Comparison of ENCODE assay signal across 17 cellular contexts in genomic region chr3:100730524-100730923, GRCh38. TPM values are rescaled to one million over a fixed set of nuclear protein-coding genes. Genes with fewer than 3 reads are reported as not detected.
DNase-seq lines count a peak whose midpoint lies in the region; ATAC-seq and TF ChIP-seq lines count a peak whose summit lies in the region.
"Had no signal": no experiment of that assay in that cellular context is flagged by ENCODE, and none has a peak within 500 bp of the region (broad histone marks: within the 10 kb centered on the region; RNA-seq: fewer than 3 reads in every experiment).

No MANE protein-coding gene starts in this region.

- H2AFZ ChIP-seq in smooth muscle cell (ENCODE audit: low read depth), result no peak overlapping the region

- POLR2A ChIA-PET in HEK293 (lab: Yijun Ruan, JAX), result no interaction called here
- POLR2A ChIA-PET in CD4-positive, alpha-beta T cell (lab: Charles Lee), result no interaction called here

- no peak overlapping the region for H3K4me3 Mint-ChIP-seq in CD4-positive, alpha-beta T cell
- H3K4me3 Mint-ChIP-seq: activated B cell treated with CpG ODN at 0.5 μM for 24 hours; activated naive CD4-positive, alpha-beta T cell treated with anti-CD3 and anti-CD28 coated beads for 36 hours had no signal

- H3K4me1 ChIP-seq in HEK293 (ENCODE audit: control insufficient read depth, insufficient read depth, low read length) (no peaks in the 10 kb centered on the region), smooth muscle cell (ENCODE audit: low read depth) (no peaks in the 10 kb centered on the region)
- H3K4me1 ChIP-seq: BE2C had no signal

- H3K4me2 ChIP-seq in smooth muscle cell, result no peak overlapping the region

- peaks cover 100% of the 10 kb centered on the region for H4K20me1 ChIP-seq in smooth muscle cell (ENCODE audit: low read depth)

- H3K9me3 ChIP-seq in HEK293 (ENCODE audit: control insufficient read depth, insufficient read depth, low read depth, low read length) (no peaks in the 10 kb centered on the region), smooth muscle cell (replicated peaks; ENCODE audit: low read depth) (no peaks in the 10 kb centered on the region)
- H3K9me3 ChIP-seq in CD4-positive, alpha-beta T cell (ENCODE audit: control insufficient read depth, low read length), result no peaks in the 10 kb centered on the region
- H3K9me3 ChIP-seq: BE2C, esophagus squamous epithelium had no signal

- intact Hi-C loops in CD4-positive, alpha-beta T cell (cut with DNase I, micrococcal nuclease), result no loop called here

- peaks cover 3% of the 10 kb centered on the region for H3F3A ChIP-seq in smooth muscle cell (ENCODE audit: low read depth)

- H3K4me3 ChIP-seq in HEK293 (ENCODE audit: low read depth, low read length), result no peak overlapping the region
- H3K4me3 ChIP-seq in smooth muscle cell, result no peak overlapping the region
- H3K4me3 ChIP-seq: esophagus squamous epithelium, lung had no signal

- no peak overlapping the region for H3K9ac ChIP-seq in smooth muscle cell (ENCODE audit: low read depth)

- peaks cover 25% of the 10 kb centered on the region for H3K4me1 Mint-ChIP-seq in CD4-positive, alpha-beta T cell (ENCODE audit: low read depth)

- CTCF ChIA-PET in HEK293 (lab: Yijun Ruan, JAX), result no interaction called here
- CTCF ChIA-PET in CD4-positive, alpha-beta T cell (lab: Charles Lee), result no interaction called here

- no peak overlapping the region for H3K27ac Mint-ChIP-seq in CD4-positive, alpha-beta T cell
- H3K27ac Mint-ChIP-seq: activated B cell treated with CpG ODN at 0.5 μM for 24 hours; activated naive CD4-positive, alpha-beta T cell treated with anti-CD3 and anti-CD28 coated beads for 36 hours had no signal

- TF ChIP-seq CTCF in HEK293 (tag by site-specific recombination; IDR thresholded peaks at IDR 0.05) (no peak), smooth muscle cell (IDR thresholded peaks at IDR 0.05; ENCODE audit: borderline replicate concordance, insufficient read depth, poor library complexity, severe bottlenecking) (no peak)
- TF ChIP-seq CTCF in CD4-positive, alpha-beta T cell (IDR thresholded peaks at IDR 0.05), result no peak

- ATAC-seq in GM19328 (IDR thresholded peaks at IDR 0.05; ENCODE audit: unreplicated experiment), result peak; percentile 63
- peak; percentile 89 for ATAC-seq in HG03521 (IDR thresholded peaks at IDR 0.05; ENCODE audit: unreplicated experiment)
- ATAC-seq in CD4-positive, alpha-beta T cell (ENCODE audit: poor library complexity), result no peak
- no peak for ATAC-seq in stimulated activated naive CD8-positive, alpha-beta T cell treated with anti-CD3 and anti-CD28 coated beads, Interleukin-15, Interleukin-2, amounts not matched to agents 100 U/mL and 50 U/mL, for 24 hours

- no peaks in the 10 kb centered on the region for H3K27me3 ChIP-seq in smooth muscle cell (ENCODE audit: low read depth)
- H3K27me3 ChIP-seq in CD4-positive, alpha-beta T cell (ENCODE audit: control insufficient read depth, insufficient read depth, low read length), result no peaks in the 10 kb centered on the region
- H3K27me3 ChIP-seq: BE2C, esophagus squamous epithelium had no signal

- H3K79me2 ChIP-seq in smooth muscle cell (ENCODE audit: low read depth), result peaks cover 99% of the 10 kb centered on the region

- peaks cover 94% of the 10 kb centered on the region for H3K36me3 Mint-ChIP-seq in CD4-positive, alpha-beta T cell (ENCODE audit: low read depth)

- H3K27me3 Mint-ChIP-seq in CD4-positive, alpha-beta T cell, result no peaks in the 10 kb centered on the region
- H3K27me3 Mint-ChIP-seq: activated B cell treated with CpG ODN at 0.5 μM for 24 hours had no signal

- H3K36me3 ChIP-seq in HEK293 (ENCODE audit: control insufficient read depth in 2 of 2, insufficient read depth in 1 of 2, low read length in 2 of 2), result peaks cover 18 to 70% of the 10 kb centered on the region in 2 experiments
- peaks cover 14% of the 10 kb centered on the region for H3K36me3 ChIP-seq in smooth muscle cell (ENCODE audit: low read depth)

- no peaks in the 10 kb centered on the region for H3K9me3 Mint-ChIP-seq in CD4-positive, alpha-beta T cell
- H3K9me3 Mint-ChIP-seq: activated B cell treated with CpG ODN at 0.5 μM for 24 hours; activated naive CD4-positive, alpha-beta T cell treated with anti-CD3 and anti-CD28 coated beads for 36 hours had no signal

- 74% methylated on average over 3 of the region's 3 CpGs for WGBS in smooth muscle cell (ENCODE audit: low lambda C conversion rate)

- no peak overlapping the region for H3K27ac ChIP-seq in HEK293 (ENCODE audit: extremely low read depth, low read depth, low read length)
- H3K27ac ChIP-seq in smooth muscle cell (ENCODE audit: low read depth), result peak overlapping the region; percentile 34
- H3K27ac ChIP-seq in CD4-positive, alpha-beta T cell (ENCODE audit: low read depth, low read length), result no peak overlapping the region
- H3K27ac ChIP-seq: esophagus squamous epithelium had no signal

- DNase-seq in smooth muscle cell (lab: John Stamatoyannopoulos, UW; ENCODE audit: unreplicated experiment), result no peak
- DNase-seq in CD4-positive, alpha-beta T cell, result no peak
- DNase-seq in stimulated activated naive CD8-positive, alpha-beta T cell treated with anti-CD3 and anti-CD28 coated beads, Interleukin-15, Interleukin-2, amounts not matched to agents 100 U/mL and 50 U/mL, for 24 hours, result no peak
- no peak for DNase-seq in NCI-H2107 treated with DMSO at 0.1 percent for 48 hours (lab: John Stamatoyannopoulos, UW; ENCODE audit: unreplicated experiment)
- DNase-seq: activated B cell treated with CpG ODN at 0.5 μM for 24 hours; activated naive CD4-positive, alpha-beta T cell treated with anti-CD3 and anti-CD28 coated beads for 36 hours; BE2C; DMS153; esophagus squamous epithelium; glutamatergic neuron; retina; substantia nigra; T-helper 1 cell had no signal

TF ChIP-seq in HEK293, 187 proteins besides CTCF, POLR2A, EP300 and RAD21:
- TF ChIP-seq ZNF610 (tag by site-specific recombination; IDR thresholded peaks at IDR 0.05; ENCODE audit: borderline replicate concordance) (no peak), ZNF549 (tag by site-specific recombination; IDR thresholded peaks at IDR 0.05) (no peak), ZSCAN16 (tag by site-specific recombination; IDR thresholded peaks at IDR 0.05) (no peak), ZNF350 (tag by site-specific recombination; IDR thresholded peaks at IDR 0.05) (no peak), SETDB1 (IDR thresholded peaks at IDR 0.05; ENCODE audit: insufficient read length, low read length) (no peak), ZSCAN30 (tag by site-specific recombination; IDR thresholded peaks at IDR 0.05) (no peak), MZF1 (tag by site-specific recombination; IDR thresholded peaks at IDR 0.05; ENCODE audit: borderline replicate concordance) (no peak), ZNF692 (tag by site-specific recombination; IDR thresholded peaks at IDR 0.05) (no peak), SCRT1 (tag by site-specific recombination; IDR thresholded peaks at IDR 0.05; ENCODE audit: borderline replicate concordance) (peak; percentile 22; the same call in 1 of the 2 replicates), SCRT2 (tag by site-specific recombination; IDR thresholded peaks at IDR 0.05) (peak; percentile 74), SP3 (tag by site-specific recombination; IDR thresholded peaks at IDR 0.05) (no peak), ZNF112 (tag by site-specific recombination; IDR thresholded peaks at IDR 0.05) (no peak)

RNA-seq across cellular contexts. Expression of gene TFG, which starts 21.2 kb away (rescaled TPM):
- 205 and 225 TPM in 2 replicates for total RNA-seq in smooth muscle cell
- 246 and 257 TPM in 2 replicates for polyA plus RNA-seq in smooth muscle cell
- 10 to 100 TPM; 56.5 to 58.8 TPM for total RNA-seq in CD4-positive, alpha-beta T cell

Comparison
In these comparisons a context has a peak if more than half of its experiments do, and no peak if none do; other contexts are left out.
1. ATAC-seq: peak in GM19328 (single experiment) and HG03521 (single experiment); none in CD4-positive, alpha-beta T cell (single experiment) and stimulated activated naive CD8-positive, alpha-beta T cell treated with anti-CD3 and anti-CD28 coated beads, Interleukin-15, Interleukin-2, amounts not matched to agents 100 U/mL and 50 U/mL, for 24 hours (single experiment).